In genomic region chr12:3266638-3267037, GRCh38 we compare ENCODE assay signal across 1 cellular context.
TF ChIP-seq lines count a peak whose summit lies in the region.

No MANE protein-coding gene starts in this region.

TF ChIP-seq in H1, 55 proteins besides CTCF, POLR2A, EP300 and RAD21 (continued from another document):
- TF ChIP-seq SP1 (IDR thresholded peaks at IDR 0.05; ENCODE audit: low read depth, low read length), result no peak
- no peak for TF ChIP-seq SRF (IDR thresholded peaks at IDR 0.05; ENCODE audit: low read depth, low read length)
- no peak for TF ChIP-seq MAX (IDR thresholded peaks at IDR 0.05)
- no peak for TF ChIP-seq KDM4A (IDR thresholded peaks at IDR 0.05; ENCODE audit: low read depth, low read length, severe bottlenecking)
